In the genomic region with DNA sequence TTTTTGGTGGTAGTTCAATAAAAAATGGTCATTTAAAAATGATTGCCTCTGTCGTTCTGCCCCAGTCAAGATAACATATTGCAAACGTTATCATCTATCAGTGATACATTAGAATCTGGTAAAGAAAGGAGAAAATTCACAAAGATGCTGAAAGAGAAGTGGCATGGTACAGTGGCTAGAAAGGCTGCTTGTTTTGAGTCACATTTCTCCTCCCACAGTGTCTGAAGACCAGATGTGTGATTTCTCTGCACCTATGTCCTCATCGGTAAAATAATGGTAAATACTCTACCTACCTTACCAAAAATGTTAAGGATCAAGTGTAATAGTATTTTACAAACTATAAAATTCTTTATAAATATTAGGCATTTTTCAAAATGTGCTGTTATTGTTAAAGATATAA, we compare ENCODE assay signal across 18 cellular contexts.
"Had no signal": no experiment of that assay in that cellular context is flagged by ENCODE, and none has a peak within 500 bp of the region (broad histone marks: within the 10 kb centered on the region; RNA-seq: fewer than 3 reads in every experiment).

No MANE protein-coding gene starts in this region.

- ATAC-seq: body of pancreas; gastrocnemius medialis; psoas muscle; sciatic nerve; stimulated activated memory B cell treated with anti-CD40 and anti-IgM and Interleukin-4, amounts not matched to agents 10 μg/mL and 1 μg/mL and 100 μg/mL, for 72 hours had no signal

- DNase-seq: activated B cell treated with CpG ODN at 0.5 μM for 24 hours; activated CD4-positive, alpha-beta T cell treated with anti-CD3 and anti-CD28 coated beads, Interleukin-2, amount 50 U/mL, for 1 hour; activated naive CD4-positive, alpha-beta T cell treated with anti-CD3 and anti-CD28 coated beads, Interleukin-2, amount 50 U/mL, for 16 hours; activated T-cell treated with anti-CD3 and anti-CD28 coated beads for 4 hours; body of pancreas; central memory CD4-positive, alpha-beta T cell; cortex of kidney; effector memory CD4-positive, alpha-beta T cell; gastrocnemius medialis; nephron progenitor cell; psoas muscle; spleen; stimulated activated CD4-positive, alpha-beta T cell treated with anti-CD3 and anti-CD28 coated beads, Interleukin-1b, Interleukin-23, amount 100 ng/mL, for 48 hours; substantia nigra; transverse colon had no signal

- FAIRE-seq: keratinocyte had no signal
